In genomic region chr15:67097893-67098740, GRCh38 we compare ENCODE assay signal across 8 cellular contexts. TPM values are rescaled to one million over a fixed set of nuclear protein-coding genes. Genes with fewer than 3 reads are reported as not detected.
A peak's percentile ranks its signal among the peaks of the same experiment; 100 is the strongest.
DNase-seq lines count a peak whose midpoint lies in the region; ATAC-seq and TF ChIP-seq lines count a peak whose summit lies in the region.

No MANE protein-coding gene starts in this region.

- ATAC-seq in GM23338 = peak; percentile 43
- ATAC-seq in GM18517 (IDR thresholded peaks at IDR 0.05; ENCODE audit: unreplicated experiment) = no peak

- no peak overlapping the region for H3K4me3 Mint-ChIP-seq in GM23338

- H4K20me1 ChIP-seq in GM23338 (replicated peaks; ENCODE audit: insufficient read depth) = no peaks in the 10 kb centered on the region

- H3K27me3 ChIP-seq in GM23338 (ENCODE audit: insufficient read depth) = no peaks in the 10 kb centered on the region

- H3K36me3 Mint-ChIP-seq in GM23338 (ENCODE audit: low read depth) = no peaks in the 10 kb centered on the region

- no peaks in the 10 kb centered on the region for H3K4me1 ChIP-seq in GM23338 (ENCODE audit: insufficient read depth)

- peaks cover 1% of the 10 kb centered on the region; the same call in 1 of the 2 replicates for H3K36me3 ChIP-seq in GM23338 (ENCODE audit: insufficient read depth)

- no peak overlapping the region for H3K4me2 ChIP-seq in GM23338

- no peak for DNase-seq in GM23338 (ENCODE audit: low spot score)
- peak; percentile 80 for DNase-seq in UCSD-AML1 (lab: John Stamatoyannopoulos, UW; ENCODE audit: unreplicated experiment)
- peak; percentile 96 for DNase-seq in fibroblast of gingiva (ENCODE audit: low read depth)
- DNase-seq in retinal pigment epithelial cell (ENCODE audit: low read depth) = peak; percentile 95
- no peak for DNase-seq in activated gamma-delta T cell treated with Interleukin-2 at 50 U/mL for 16 hours
- DNase-seq in NK-92 (lab: John Stamatoyannopoulos, UW; ENCODE audit: unreplicated experiment) = no peak
- no peak for DNase-seq in activated CD8-positive, alpha-beta memory T cell treated with anti-CD3 and anti-CD28 coated beads, Interleukin-2, amount 50 U/mL, for 4 hours

- H3K9me2 ChIP-seq in GM23338 (ENCODE audit: insufficient read depth) = no peaks in the 10 kb centered on the region

- no peak overlapping the region for H3K27ac Mint-ChIP-seq in GM23338

- H3K4me3 ChIP-seq in GM23338 (no peak overlapping the region), retinal pigment epithelial cell (ENCODE audit: low read length) (peak overlapping the region; percentile 52)

- TF ChIP-seq CTCF in GM23338 (conservative IDR thresholded peaks at IDR 0.05; ENCODE audit: low read depth in 2 of 2) = no peak
- no peak for TF ChIP-seq CTCF in retinal pigment epithelial cell (conservative IDR thresholded peaks at IDR 0.05; ENCODE audit: low read depth, low read length)

- H3K4me1 Mint-ChIP-seq in GM23338 = peaks cover 21% of the 10 kb centered on the region

- no peaks in the 10 kb centered on the region for H3K9me3 Mint-ChIP-seq in GM23338

- 0 out of 2 replicates have a peak overlapping the region, but pooled peaks have one; percentile 55 for H3K27ac ChIP-seq in GM23338 (ENCODE audit: low read depth)

- no peak overlapping the region for H2AFZ ChIP-seq in GM23338

- H3K79me2 ChIP-seq in GM23338 (replicated peaks; ENCODE audit: insufficient read depth) = peaks cover 29% of the 10 kb centered on the region

- peaks cover 4% of the 10 kb centered on the region for H3K27me3 Mint-ChIP-seq in GM23338 (ENCODE audit: insufficient read depth, low read depth, poor library complexity)

- H3F3A ChIP-seq in GM23338 (replicated peaks; ENCODE audit: low read depth) = no peaks in the 10 kb centered on the region

TF ChIP-seq in GM23338, 12 proteins besides CTCF, POLR2A, EP300 and RAD21:
- TF ChIP-seq NANOG (IDR thresholded peaks at IDR 0.05; ENCODE audit: borderline replicate concordance) (no peak), REST (IDR thresholded peaks at IDR 0.05; ENCODE audit: unreplicated experiment) (no peak), JUNB (IDR thresholded peaks at IDR 0.05; ENCODE audit: unreplicated experiment) (no peak)

RNA-seq across cellular contexts. Expression of gene SMAD3, which starts 32.7 kb away (rescaled TPM):
- 9.0 and 11.6 TPM in 2 replicates for total RNA-seq in GM23338 (2014; rRNA removed; shearing (Covaris generic))
- 3.4 and 4.9 TPM in 2 replicates for polyA plus RNA-seq in GM23338 (2016; fragmentation: Nextera tagmentation; extraction: Ambion mirVana)

Comparison
In these comparisons a context has a peak if more than half of its experiments do, and no peak if none do; other contexts are left out.
1. DNase-seq: peak in UCSD-AML1 (single experiment), fibroblast of gingiva (single experiment) and retinal pigment epithelial cell (single experiment); none in GM23338 (single experiment), activated gamma-delta T cell treated with Interleukin-2 at 50 U/mL for 16 hours (single experiment), NK-92 (single experiment) and activated CD8-positive, alpha-beta memory T cell treated with anti-CD3 and anti-CD28 coated beads, Interleukin-2, amount 50 U/mL, for 4 hours (single experiment).